1 cellular context compared by ENCODE assay signal in the genomic region with DNA sequence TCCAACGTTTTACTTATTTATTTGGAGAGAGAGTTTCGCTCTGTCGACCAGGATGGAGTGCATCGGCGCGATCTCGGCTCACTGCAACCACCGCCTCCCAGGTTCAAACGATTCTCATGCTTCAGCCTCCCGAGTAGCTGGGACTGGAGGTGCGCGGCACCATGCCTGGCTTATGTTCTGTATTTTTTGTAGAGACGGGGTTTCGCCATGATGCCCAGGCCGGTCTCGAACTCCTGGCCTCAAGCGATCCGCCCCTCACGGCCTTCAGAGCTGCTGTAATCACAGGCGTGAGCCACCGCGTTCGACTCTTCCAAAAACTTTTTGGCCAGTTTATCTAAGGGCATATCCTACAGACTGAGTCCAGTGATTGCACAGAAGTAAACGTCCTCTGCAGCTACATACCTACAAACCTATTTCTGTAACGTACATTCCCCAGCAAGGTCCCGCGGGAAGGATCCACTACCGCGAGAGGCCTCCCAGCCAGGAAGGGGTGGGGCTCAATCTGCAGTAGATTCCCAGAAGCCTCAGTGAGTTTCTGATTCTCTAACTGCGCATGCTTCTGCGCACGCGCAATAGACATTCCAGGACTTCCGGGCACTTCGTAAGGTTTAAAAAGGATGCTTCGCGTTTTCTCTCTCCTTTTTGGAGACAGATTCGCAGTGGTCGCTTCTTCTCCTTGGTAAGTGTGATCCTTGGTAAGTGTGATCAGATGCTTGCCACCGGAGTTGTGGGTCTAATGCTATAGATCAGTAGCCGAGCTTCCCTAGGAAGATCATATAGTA.
TF ChIP-seq lines count a peak whose summit lies in the region.

A gene with protein sequence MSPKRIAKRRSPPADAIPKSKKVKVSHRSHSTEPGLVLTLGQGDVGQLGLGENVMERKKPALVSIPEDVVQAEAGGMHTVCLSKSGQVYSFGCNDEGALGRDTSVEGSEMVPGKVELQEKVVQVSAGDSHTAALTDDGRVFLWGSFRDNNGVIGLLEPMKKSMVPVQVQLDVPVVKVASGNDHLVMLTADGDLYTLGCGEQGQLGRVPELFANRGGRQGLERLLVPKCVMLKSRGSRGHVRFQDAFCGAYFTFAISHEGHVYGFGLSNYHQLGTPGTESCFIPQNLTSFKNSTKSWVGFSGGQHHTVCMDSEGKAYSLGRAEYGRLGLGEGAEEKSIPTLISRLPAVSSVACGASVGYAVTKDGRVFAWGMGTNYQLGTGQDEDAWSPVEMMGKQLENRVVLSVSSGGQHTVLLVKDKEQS (plus strand): TSS at position 638 of the 782 bp plus-strand sequence. CDS start 23,824 bp downstream, outside the sequence.

TF ChIP-seq in HepG2, 621 proteins besides CTCF, POLR2A, EP300 and RAD21 (continued from another document and continues in another):
- TF ChIP-seq, protein P1, sequence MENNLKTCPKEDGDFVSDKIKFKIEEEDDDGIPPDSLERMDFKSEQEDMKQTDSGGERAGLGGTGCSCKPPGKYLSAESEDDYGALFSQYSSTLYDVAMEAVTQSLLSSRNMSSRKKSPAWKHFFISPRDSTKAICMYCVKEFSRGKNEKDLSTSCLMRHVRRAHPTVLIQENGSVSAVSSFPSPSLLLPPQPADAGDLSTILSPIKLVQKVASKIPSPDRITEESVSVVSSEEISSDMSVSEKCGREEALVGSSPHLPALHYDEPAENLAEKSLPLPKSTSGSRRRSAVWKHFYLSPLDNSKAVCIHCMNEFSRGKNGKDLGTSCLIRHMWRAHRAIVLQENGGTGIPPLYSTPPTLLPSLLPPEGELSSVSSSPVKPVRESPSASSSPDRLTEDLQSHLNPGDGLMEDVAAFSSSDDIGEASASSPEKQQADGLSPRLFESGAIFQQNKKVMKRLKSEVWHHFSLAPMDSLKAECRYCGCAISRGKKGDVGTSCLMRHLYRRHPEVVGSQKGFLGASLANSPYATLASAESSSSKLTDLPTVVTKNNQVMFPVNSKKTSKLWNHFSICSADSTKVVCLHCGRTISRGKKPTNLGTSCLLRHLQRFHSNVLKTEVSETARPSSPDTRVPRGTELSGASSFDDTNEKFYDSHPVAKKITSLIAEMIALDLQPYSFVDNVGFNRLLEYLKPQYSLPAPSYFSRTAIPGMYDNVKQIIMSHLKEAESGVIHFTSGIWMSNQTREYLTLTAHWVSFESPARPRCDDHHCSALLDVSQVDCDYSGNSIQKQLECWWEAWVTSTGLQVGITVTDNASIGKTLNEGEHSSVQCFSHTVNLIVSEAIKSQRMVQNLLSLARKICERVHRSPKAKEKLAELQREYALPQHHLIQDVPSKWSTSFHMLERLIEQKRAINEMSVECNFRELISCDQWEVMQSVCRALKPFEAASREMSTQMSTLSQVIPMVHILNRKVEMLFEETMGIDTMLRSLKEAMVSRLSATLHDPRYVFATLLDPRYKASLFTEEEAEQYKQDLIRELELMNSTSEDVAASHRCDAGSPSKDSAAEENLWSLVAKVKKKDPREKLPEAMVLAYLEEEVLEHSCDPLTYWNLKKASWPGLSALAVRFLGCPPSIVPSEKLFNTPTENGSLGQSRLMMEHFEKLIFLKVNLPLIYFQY (CRISPR knock-in tag; IDR thresholded peaks at IDR 0.05; ENCODE audit: borderline replicate concordance) = no peak
- TF ChIP-seq STAT5B (CRISPR knock-in tag; IDR thresholded peaks at IDR 0.05) (0 out of 2 replicates have a peak, but pooled peaks have one; percentile 14), RBM39 (IDR thresholded peaks at IDR 0.05; ENCODE audit: low read depth, low read length, poor library complexity, severe bottlenecking) (no peak), ETV6 (CRISPR knock-in tag; conservative IDR thresholded peaks at IDR 0.05) (peak; percentile 19; the same call in 1 of the 2 replicates), CHD4 (IDR thresholded peaks at IDR 0.05; ENCODE audit: borderline replicate concordance, low read length) (peak; percentile 82; the same call in 1 of the 2 replicates), TCF7L2 (IDR thresholded peaks at IDR 0.05; ENCODE audit: low read depth, low read length) (no peak), ZNF850 (CRISPR knock-in tag; conservative IDR thresholded peaks at IDR 0.05) (no peak), NCOA2 (CRISPR knock-in tag; IDR thresholded peaks at IDR 0.05) (peak; percentile 49; the same call in 1 of the 2 replicates), KLF13 (CRISPR knock-in tag; IDR thresholded peaks at IDR 0.05) (no peak), ZBTB3 (CRISPR knock-in tag; IDR thresholded peaks at IDR 0.05; ENCODE audit: borderline replicate concordance, low read depth) (0 out of 2 replicates have a peak, but pooled peaks have one; percentile 9), MED8 (CRISPR knock-in tag; IDR thresholded peaks at IDR 0.05; ENCODE audit: insufficient replicate concordance) (no peak), GABPA (IDR thresholded peaks at IDR 0.05; ENCODE audit: low read depth, low read length) (no peak), GABPA (CRISPR knock-in tag; IDR thresholded peaks at IDR 0.05; ENCODE audit: low read depth) (peak; percentile 88), ATAD3A (CRISPR knock-in tag; IDR thresholded peaks at IDR 0.05) (no peak), ZNF441 (CRISPR knock-in tag; IDR thresholded peaks at IDR 0.05; ENCODE audit: borderline replicate concordance) (no peak), MAFK (conservative IDR thresholded peaks at IDR 0.05 in 1 of 2, IDR thresholded peaks at IDR 0.05 in 1 of 2; ENCODE audit: low read length in 2 of 2) (no peak), PAWR (CRISPR knock-in tag; IDR thresholded peaks at IDR 0.05; ENCODE audit: borderline replicate concordance) (peak; percentile 46; the same call in 1 of the 2 replicates), ZNF558 (CRISPR knock-in tag; IDR thresholded peaks at IDR 0.05; ENCODE audit: borderline replicate concordance) (no peak; the same call in 1 of the 2 replicates), TCF12 (IDR thresholded peaks at IDR 0.05) (no peak), TCF12 (CRISPR knock-in tag; IDR thresholded peaks at IDR 0.05) (no peak), NR2C2 (CRISPR knock-in tag; IDR thresholded peaks at IDR 0.05; ENCODE audit: borderline replicate concordance) (no peak)
- TF ChIP-seq, protein P2, sequence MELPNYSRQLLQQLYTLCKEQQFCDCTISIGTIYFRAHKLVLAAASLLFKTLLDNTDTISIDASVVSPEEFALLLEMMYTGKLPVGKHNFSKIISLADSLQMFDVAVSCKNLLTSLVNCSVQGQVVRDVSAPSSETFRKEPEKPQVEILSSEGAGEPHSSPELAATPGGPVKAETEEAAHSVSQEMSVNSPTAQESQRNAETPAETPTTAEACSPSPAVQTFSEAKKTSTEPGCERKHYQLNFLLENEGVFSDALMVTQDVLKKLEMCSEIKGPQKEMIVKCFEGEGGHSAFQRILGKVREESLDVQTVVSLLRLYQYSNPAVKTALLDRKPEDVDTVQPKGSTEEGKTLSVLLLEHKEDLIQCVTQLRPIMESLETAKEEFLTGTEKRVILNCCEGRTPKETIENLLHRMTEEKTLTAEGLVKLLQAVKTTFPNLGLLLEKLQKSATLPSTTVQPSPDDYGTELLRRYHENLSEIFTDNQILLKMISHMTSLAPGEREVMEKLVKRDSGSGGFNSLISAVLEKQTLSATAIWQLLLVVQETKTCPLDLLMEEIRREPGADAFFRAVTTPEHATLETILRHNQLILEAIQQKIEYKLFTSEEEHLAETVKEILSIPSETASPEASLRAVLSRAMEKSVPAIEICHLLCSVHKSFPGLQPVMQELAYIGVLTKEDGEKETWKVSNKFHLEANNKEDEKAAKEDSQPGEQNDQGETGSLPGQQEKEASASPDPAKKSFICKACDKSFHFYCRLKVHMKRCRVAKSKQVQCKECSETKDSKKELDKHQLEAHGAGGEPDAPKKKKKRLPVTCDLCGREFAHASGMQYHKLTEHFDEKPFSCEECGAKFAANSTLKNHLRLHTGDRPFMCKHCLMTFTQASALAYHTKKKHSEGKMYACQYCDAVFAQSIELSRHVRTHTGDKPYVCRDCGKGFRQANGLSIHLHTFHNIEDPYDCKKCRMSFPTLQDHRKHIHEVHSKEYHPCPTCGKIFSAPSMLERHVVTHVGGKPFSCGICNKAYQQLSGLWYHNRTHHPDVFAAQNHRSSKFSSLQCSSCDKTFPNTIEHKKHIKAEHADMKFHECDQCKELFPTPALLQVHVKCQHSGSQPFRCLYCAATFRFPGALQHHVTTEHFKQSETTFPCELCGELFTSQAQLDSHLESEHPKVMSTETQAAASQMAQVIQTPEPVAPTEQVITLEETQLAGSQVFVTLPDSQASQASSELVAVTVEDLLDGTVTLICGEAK (IDR thresholded peaks at IDR 0.05) = no peak
- TF ChIP-seq, protein P2 (CRISPR knock-in tag; IDR thresholded peaks at IDR 0.05) = 0 out of 2 replicates have a peak, but pooled peaks have one; percentile 32
- TF ChIP-seq, protein P3, sequence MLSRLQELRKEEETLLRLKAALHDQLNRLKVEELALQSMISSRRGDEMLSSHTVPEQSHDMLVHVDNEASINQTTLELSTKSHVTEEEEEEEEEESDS (CRISPR knock-in tag; IDR thresholded peaks at IDR 0.05; ENCODE audit: borderline replicate concordance) = no peak
- TF ChIP-seq, protein P4, sequence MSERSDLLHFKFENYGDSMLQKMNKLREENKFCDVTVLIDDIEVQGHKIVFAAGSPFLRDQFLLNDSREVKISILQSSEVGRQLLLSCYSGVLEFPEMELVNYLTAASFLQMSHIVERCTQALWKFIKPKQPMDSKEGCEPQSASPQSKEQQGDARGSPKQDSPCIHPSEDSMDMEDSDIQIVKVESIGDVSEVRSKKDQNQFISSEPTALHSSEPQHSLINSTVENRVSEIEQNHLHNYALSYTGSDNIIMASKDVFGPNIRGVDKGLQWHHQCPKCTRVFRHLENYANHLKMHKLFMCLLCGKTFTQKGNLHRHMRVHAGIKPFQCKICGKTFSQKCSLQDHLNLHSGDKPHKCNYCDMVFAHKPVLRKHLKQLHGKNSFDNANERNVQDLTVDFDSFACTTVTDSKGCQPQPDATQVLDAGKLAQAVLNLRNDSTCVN (CRISPR knock-in tag; IDR thresholded peaks at IDR 0.05; ENCODE audit: borderline replicate concordance) = peak; percentile 53; the same call in 1 of the 2 replicates
- TF ChIP-seq, protein P5, sequence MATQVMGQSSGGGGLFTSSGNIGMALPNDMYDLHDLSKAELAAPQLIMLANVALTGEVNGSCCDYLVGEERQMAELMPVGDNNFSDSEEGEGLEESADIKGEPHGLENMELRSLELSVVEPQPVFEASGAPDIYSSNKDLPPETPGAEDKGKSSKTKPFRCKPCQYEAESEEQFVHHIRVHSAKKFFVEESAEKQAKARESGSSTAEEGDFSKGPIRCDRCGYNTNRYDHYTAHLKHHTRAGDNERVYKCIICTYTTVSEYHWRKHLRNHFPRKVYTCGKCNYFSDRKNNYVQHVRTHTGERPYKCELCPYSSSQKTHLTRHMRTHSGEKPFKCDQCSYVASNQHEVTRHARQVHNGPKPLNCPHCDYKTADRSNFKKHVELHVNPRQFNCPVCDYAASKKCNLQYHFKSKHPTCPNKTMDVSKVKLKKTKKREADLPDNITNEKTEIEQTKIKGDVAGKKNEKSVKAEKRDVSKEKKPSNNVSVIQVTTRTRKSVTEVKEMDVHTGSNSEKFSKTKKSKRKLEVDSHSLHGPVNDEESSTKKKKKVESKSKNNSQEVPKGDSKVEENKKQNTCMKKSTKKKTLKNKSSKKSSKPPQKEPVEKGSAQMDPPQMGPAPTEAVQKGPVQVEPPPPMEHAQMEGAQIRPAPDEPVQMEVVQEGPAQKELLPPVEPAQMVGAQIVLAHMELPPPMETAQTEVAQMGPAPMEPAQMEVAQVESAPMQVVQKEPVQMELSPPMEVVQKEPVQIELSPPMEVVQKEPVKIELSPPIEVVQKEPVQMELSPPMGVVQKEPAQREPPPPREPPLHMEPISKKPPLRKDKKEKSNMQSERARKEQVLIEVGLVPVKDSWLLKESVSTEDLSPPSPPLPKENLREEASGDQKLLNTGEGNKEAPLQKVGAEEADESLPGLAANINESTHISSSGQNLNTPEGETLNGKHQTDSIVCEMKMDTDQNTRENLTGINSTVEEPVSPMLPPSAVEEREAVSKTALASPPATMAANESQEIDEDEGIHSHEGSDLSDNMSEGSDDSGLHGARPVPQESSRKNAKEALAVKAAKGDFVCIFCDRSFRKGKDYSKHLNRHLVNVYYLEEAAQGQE (IDR thresholded peaks at IDR 0.05; ENCODE audit: borderline replicate concordance in 1 of 2, low read depth in 1 of 2, low read length in 2 of 2) = peak in 1 of 2 experiments; percentile 82; a peak in 2 of 4 replicates
- TF ChIP-seq, protein P6, sequence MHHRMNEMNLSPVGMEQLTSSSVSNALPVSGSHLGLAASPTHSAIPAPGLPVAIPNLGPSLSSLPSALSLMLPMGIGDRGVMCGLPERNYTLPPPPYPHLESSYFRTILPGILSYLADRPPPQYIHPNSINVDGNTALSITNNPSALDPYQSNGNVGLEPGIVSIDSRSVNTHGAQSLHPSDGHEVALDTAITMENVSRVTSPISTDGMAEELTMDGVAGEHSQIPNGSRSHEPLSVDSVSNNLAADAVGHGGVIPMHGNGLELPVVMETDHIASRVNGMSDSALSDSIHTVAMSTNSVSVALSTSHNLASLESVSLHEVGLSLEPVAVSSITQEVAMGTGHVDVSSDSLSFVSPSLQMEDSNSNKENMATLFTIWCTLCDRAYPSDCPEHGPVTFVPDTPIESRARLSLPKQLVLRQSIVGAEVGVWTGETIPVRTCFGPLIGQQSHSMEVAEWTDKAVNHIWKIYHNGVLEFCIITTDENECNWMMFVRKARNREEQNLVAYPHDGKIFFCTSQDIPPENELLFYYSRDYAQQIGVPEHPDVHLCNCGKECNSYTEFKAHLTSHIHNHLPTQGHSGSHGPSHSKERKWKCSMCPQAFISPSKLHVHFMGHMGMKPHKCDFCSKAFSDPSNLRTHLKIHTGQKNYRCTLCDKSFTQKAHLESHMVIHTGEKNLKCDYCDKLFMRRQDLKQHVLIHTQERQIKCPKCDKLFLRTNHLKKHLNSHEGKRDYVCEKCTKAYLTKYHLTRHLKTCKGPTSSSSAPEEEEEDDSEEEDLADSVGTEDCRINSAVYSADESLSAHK (CRISPR knock-in tag; IDR thresholded peaks at IDR 0.05; ENCODE audit: borderline replicate concordance) = no peak
